In the genomic region with DNA sequence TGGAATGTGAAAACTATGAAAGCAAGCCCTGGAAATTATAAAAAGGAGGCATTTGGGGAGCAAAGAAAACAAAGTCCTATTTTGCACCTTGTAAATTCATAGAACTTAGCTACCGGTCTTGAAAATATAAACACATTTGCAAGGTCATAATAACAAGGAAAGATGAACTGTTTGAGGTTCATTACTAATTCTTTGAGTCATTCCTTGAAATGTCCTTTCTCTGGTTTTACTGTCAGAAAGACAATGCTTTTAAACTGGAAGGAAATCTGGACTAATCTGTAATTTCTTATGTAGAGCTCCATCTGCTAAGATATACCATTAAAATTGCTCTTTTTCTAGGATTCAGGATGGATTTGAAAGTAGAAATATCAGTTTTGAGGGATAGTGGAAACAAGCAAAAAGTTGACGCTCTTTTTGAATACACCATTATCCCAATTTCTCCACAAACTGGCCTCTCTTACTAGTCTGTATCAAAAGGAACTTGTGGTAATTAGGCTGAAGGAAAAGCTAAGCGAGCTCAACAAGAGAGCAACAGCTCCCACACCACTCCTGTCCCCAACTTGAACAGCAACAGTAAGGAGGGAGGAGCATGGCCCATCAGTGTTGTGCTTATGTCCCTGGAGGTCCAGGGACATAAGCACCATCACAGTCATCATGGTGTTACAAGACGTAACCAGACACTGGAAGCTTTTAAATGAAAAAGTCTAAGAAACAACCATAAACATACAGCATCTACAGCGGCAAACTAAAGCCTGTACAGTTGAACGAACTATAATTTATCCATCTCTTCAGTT, we compare ENCODE assay signal across 8 cellular contexts. TPM values are rescaled to one million over a fixed set of nuclear protein-coding genes. Genes with fewer than 3 reads are reported as not detected.
DNase-seq lines count a peak whose midpoint lies in the region; ATAC-seq and TF ChIP-seq lines count a peak whose summit lies in the region.

No MANE protein-coding gene starts in this region.

- H3K4me2 ChIP-seq in BLaER1 treated with 17β-estradiol and CSF1 and Interleukin-3, amounts not matched to agents 10 nM and 100 nM = peak overlapping the region; percentile 82 to 96 (median 91)
- H3K4me2 ChIP-seq in PC-3 (ENCODE audit: low read length) = peak overlapping the region; percentile 94

- no peaks in the 10 kb centered on the region for H3K9me2 ChIP-seq in PC-3 (replicated peaks; ENCODE audit: low read length)

- H3K27ac ChIP-seq in BLaER1 treated with 17β-estradiol and CSF1 and Interleukin-3, amounts not matched to agents 10 nM and 100 nM = peak overlapping the region in 10 of 11 experiments; percentile 85 to 96 (median 94); a peak in 20 of 22 replicates
- peak overlapping the region; percentile 61; the same call in 1 of the 2 replicates for H3K27ac ChIP-seq in PC-3 (ENCODE audit: low read length)
- H3K27ac ChIP-seq in colonic mucosa = peak overlapping the region; percentile 88

- peaks cover 74% of the 10 kb centered on the region for H3K79me2 ChIP-seq in PC-3 (ENCODE audit: low read length)

- no peaks in the 10 kb centered on the region for H3K9me3 ChIP-seq in BLaER1 treated with 17β-estradiol and CSF1 and Interleukin-3, amounts not matched to agents 10 nM and 100 nM (replicated peaks in 1 of 11)
- H3K9me3 ChIP-seq in PC-3 (ENCODE audit: low read length) (no peaks in the 10 kb centered on the region), colonic mucosa (no peaks in the 10 kb centered on the region), mucosa of stomach (ENCODE audit: control insufficient read depth, low read length) (no peaks in the 10 kb centered on the region)

- peak overlapping the region; percentile 87 to 96 (median 92) for H3K9ac ChIP-seq in BLaER1 treated with 17β-estradiol and CSF1 and Interleukin-3, amounts not matched to agents 10 nM and 100 nM
- H3K9ac ChIP-seq in PC-3 (ENCODE audit: low read length) (peak overlapping the region; percentile 91), colonic mucosa (ENCODE audit: low read depth in 2 of 2, low read length in 2 of 2) (peak overlapping the region; percentile 86 to 100), mucosa of stomach (ENCODE audit: low read length) (peak overlapping the region; percentile 93)

- H4K20me1 ChIP-seq in BLaER1 treated with 17β-estradiol and CSF1 and Interleukin-3, amounts not matched to agents 10 nM and 100 nM = peaks cover 0 to 6% (median 0%) of the 10 kb centered on the region in 11 experiments; a peak in 3 of 22 replicates
- no peaks in the 10 kb centered on the region for H4K20me1 ChIP-seq in PC-3 (ENCODE audit: low read length)

- H3K4me3 ChIP-seq in BLaER1 treated with 17β-estradiol and CSF1 and Interleukin-3, amounts not matched to agents 10 nM and 100 nM = peak overlapping the region; percentile 73 to 98 (median 89)
- H3K4me3 ChIP-seq in PC-3 (ENCODE audit: low read length) (peak overlapping the region; percentile 83), colonic mucosa (peak overlapping the region; percentile 91), mucosa of stomach (ENCODE audit: low read length) (peak overlapping the region; percentile 98)

- intact Hi-C loops in PC-3 (cut with micrococcal nuclease) (no loop called here), colonic mucosa (cut with DNase I) (no loop called here)

- H3K4me1 ChIP-seq in BLaER1 treated with 17β-estradiol and CSF1 and Interleukin-3, amounts not matched to agents 10 nM and 100 nM = peaks cover 38 to 48% (median 43%) of the 10 kb centered on the region in 10 experiments
- H3K4me1 ChIP-seq in PC-3 (ENCODE audit: insufficient read depth, low read length) = peaks cover 33% of the 10 kb centered on the region
- peaks cover 17% of the 10 kb centered on the region for H3K4me1 ChIP-seq in colonic mucosa
- peaks cover 29% of the 10 kb centered on the region for H3K4me1 ChIP-seq in mucosa of stomach (ENCODE audit: control insufficient read depth, insufficient read depth, low read length)

- BruUV-seq in PC-3 (replicated peaks; lab: Mats Ljungman, UMichigan) = no TSS peak

- no peak for TF ChIP-seq CTCF in GM20000 (IDR thresholded peaks at IDR 0.05; ENCODE audit: extremely low read depth, missing control alignments)
- TF ChIP-seq CTCF in PC-3 (conservative IDR thresholded peaks at IDR 0.05; ENCODE audit: low read depth, low read length) = no peak
- no peak for TF ChIP-seq CTCF in colonic mucosa (IDR thresholded peaks at IDR 0.05)

- ATAC-seq in PC-3 (peak; percentile 25), GM21367 (IDR thresholded peaks at IDR 0.05; ENCODE audit: unreplicated experiment) (no peak)

- CTCF ChIA-PET in PC-3 (lab: Charles Lee) = no interaction called here

- no peaks in the 10 kb centered on the region for H3K27me3 ChIP-seq in BLaER1 treated with 17β-estradiol and CSF1 and Interleukin-3, amounts not matched to agents 10 nM and 100 nM
- H3K27me3 ChIP-seq in PC-3 (ENCODE audit: low read length) = no peaks in the 10 kb centered on the region
- H3K27me3 ChIP-seq in colonic mucosa = no peaks in the 10 kb centered on the region
- H3K27me3 ChIP-seq in mucosa of stomach (ENCODE audit: control insufficient read depth, insufficient read depth, low read length) = no peaks in the 10 kb centered on the region

- H3K36me3 ChIP-seq in BLaER1 treated with 17β-estradiol and CSF1 and Interleukin-3, amounts not matched to agents 10 nM and 100 nM = peaks cover 19 to 71% (median 52%) of the 10 kb centered on the region in 11 experiments
- H3K36me3 ChIP-seq in PC-3 (ENCODE audit: low read depth, low read length) = no peaks in the 10 kb centered on the region; the same call in 1 of the 2 replicates
- no peaks in the 10 kb centered on the region for H3K36me3 ChIP-seq in colonic mucosa
- no peaks in the 10 kb centered on the region for H3K36me3 ChIP-seq in mucosa of stomach (ENCODE audit: control insufficient read depth, insufficient read depth, low read length)

- DNase-seq in GM20000 (ENCODE audit: low spot score) (peak; percentile 36), PC-3 (peak; percentile 44), colonic mucosa (peak; percentile 33), occipital lobe (lab: John Stamatoyannopoulos, UW) (no peak), kidney glomerular epithelial cell (lab: John Stamatoyannopoulos, UW) (no peak)

- H3F3A ChIP-seq in PC-3 (ENCODE audit: low read length, unreplicated experiment) = no peaks in the 10 kb centered on the region

- peak overlapping the region; percentile 75; the same call in 1 of the 2 replicates for H2AFZ ChIP-seq in PC-3 (ENCODE audit: low read length)

- POLR2A ChIA-PET in PC-3 (lab: Charles Lee; ENCODE audit: unreplicated experiment) = no interaction called here

RNA-seq across cellular contexts. Expression of a gene that starts 1.2 kb away (rescaled TPM):
- total RNA-seq in PC-3 (2014; rRNA removed) (13.5 and 15.1 TPM in 2 replicates), colonic mucosa (10 to 100 TPM; 50.0 to 58.4 TPM), occipital lobe (9.8 TPM)

RNA-seq across cellular contexts. Expression of a gene that starts 44.8 kb away (rescaled TPM):
- total RNA-seq in PC-3 (2014; rRNA removed) = 11.8 and 16.2 TPM in 2 replicates
- total RNA-seq in colonic mucosa = 10 to 100 TPM; 21.1 to 23.0 TPM
- 25.9 TPM for total RNA-seq in occipital lobe

Comparison
In these comparisons a context has a peak if more than half of its experiments do, and no peak if none do; other contexts are left out.
1. DNase-seq: peak in GM20000 (single experiment), PC-3 (single experiment) and colonic mucosa (single experiment); none in occipital lobe (single experiment) and kidney glomerular epithelial cell (single experiment).
2. Peak in every context shown above with its lines, with median percentiles within 50 percentile points of each other: H3K27ac ChIP-seq, H3K4me3 ChIP-seq and H3K9ac ChIP-seq.